In genomic region chr15:60359738-60360137, GRCh38 we compare ENCODE assay signal across 8 cellular contexts. TPM values are rescaled to one million over a fixed set of nuclear protein-coding genes. Genes with fewer than 3 reads are reported as not detected.
A peak's percentile ranks its signal among the peaks of the same experiment; 100 is the strongest.
DNase-seq lines count a peak whose midpoint lies in the region; TF ChIP-seq lines count a peak whose summit lies in the region.
"Not testable (repeated sequence)": the region's sequence is repeated elsewhere in the genome, so short reads cannot be mapped to it uniquely, and the experiment has no call there.

No MANE protein-coding gene starts in this region.

- peak; percentile 40; the same call in 1 of the 2 replicates for TF ChIP-seq CTCF in HEK293 (tag by site-specific recombination; IDR thresholded peaks at IDR 0.05)
- TF ChIP-seq CTCF in mesothelial cell of epicardium (IDR thresholded peaks at IDR 0.05; ENCODE audit: unreplicated experiment) = peak; percentile 71

- H3K27ac ChIP-seq in CD4-positive, alpha-beta memory T cell (ENCODE audit: low read depth, low read length) = not testable (repeated sequence)
- H3K27ac ChIP-seq in HEK293 (ENCODE audit: extremely low read depth, low read depth, low read length) = peak overlapping the region; percentile 3; the same call in 1 of the 2 replicates

- H3K4me1 Mint-ChIP-seq in CD4-positive, alpha-beta memory T cell = peaks cover 18 to 36% (median 26%) of the 10 kb centered on the region in 4 donors
- H3K4me1 Mint-ChIP-seq in activated naive CD8-positive, alpha-beta T cell treated with anti-CD3 and anti-CD28 coated beads for 36 hours = not testable (repeated sequence)
- peaks cover 62% of the 10 kb centered on the region for H3K4me1 Mint-ChIP-seq in mesothelial cell of epicardium

- peaks cover 25% of the 10 kb centered on the region for H3K4me1 ChIP-seq in CD4-positive, alpha-beta memory T cell (ENCODE audit: insufficient read depth, low read length)
- not testable (repeated sequence) for H3K4me1 ChIP-seq in HEK293 (ENCODE audit: control insufficient read depth, insufficient read depth, low read length)

- H3K9me3 Mint-ChIP-seq in CD4-positive, alpha-beta memory T cell; activated naive CD8-positive, alpha-beta T cell treated with anti-CD3 and anti-CD28 coated beads for 36 hours; mesothelial cell of epicardium: not testable (repeated sequence)

- peak overlapping the region in 2 of 7 donors; percentile 67 to 71 for H3K27ac Mint-ChIP-seq in CD4-positive, alpha-beta memory T cell
- H3K27ac Mint-ChIP-seq in activated naive CD8-positive, alpha-beta T cell treated with anti-CD3 and anti-CD28 coated beads for 36 hours = not testable (repeated sequence)
- peak overlapping the region; percentile 89 for H3K27ac Mint-ChIP-seq in mesothelial cell of epicardium

- not testable (repeated sequence) for H3K27me3 ChIP-seq in CD4-positive, alpha-beta memory T cell (ENCODE audit: insufficient read depth, low read length)

- not testable (repeated sequence) for H3K9me3 ChIP-seq in CD4-positive, alpha-beta memory T cell (ENCODE audit: control insufficient read depth in 1 of 2, low read length in 2 of 2); HEK293 (ENCODE audit: control insufficient read depth, insufficient read depth, low read depth, low read length)

- H3K27me3 Mint-ChIP-seq in CD4-positive, alpha-beta memory T cell; activated naive CD8-positive, alpha-beta T cell treated with anti-CD3 and anti-CD28 coated beads for 36 hours; mesothelial cell of epicardium (ENCODE audit: low read depth): not testable (repeated sequence)

- not testable (repeated sequence) for H3K4me3 ChIP-seq in CD4-positive, alpha-beta memory T cell (ENCODE audit: low read length in 2 of 2); HEK293 (ENCODE audit: low read depth, low read length)

- CTCF ChIA-PET in CD4-positive, alpha-beta memory T cell (lab: Charles Lee; ENCODE audit: partially characterized antibody) = interaction anchor here (0.7 to 3.6 kb wide), 47 partner anchors 9 to 1475 kb away, joined by 3 to 38 read pairs (median 4); partner anchors contain the start of genes ANXA2 and ICE2
- CTCF ChIA-PET in HEK293 (lab: Yijun Ruan, JAX) = interaction anchor here (0.6 to 4.0 kb wide), 23 partner anchors 15 to 745 kb away, joined by 3 to 37 read pairs (median 4); no protein-coding TSS in a partner anchor

- H3K4me3 Mint-ChIP-seq in CD4-positive, alpha-beta memory T cell; activated naive CD8-positive, alpha-beta T cell treated with anti-CD3 and anti-CD28 coated beads for 36 hours; mesothelial cell of epicardium: not testable (repeated sequence)

- intact Hi-C loops in CD4-positive, alpha-beta memory T cell (cut with micrococcal nuclease) = loop anchor here (1.0 to 5.0 kb wide), 6 partner anchors 63 to 573 kb away; no protein-coding TSS in a partner anchor

- peaks cover 62 to 89% of the 10 kb centered on the region in 2 donors for H3K36me3 Mint-ChIP-seq in CD4-positive, alpha-beta memory T cell
- not testable (repeated sequence) for H3K36me3 Mint-ChIP-seq in activated naive CD8-positive, alpha-beta T cell treated with anti-CD3 and anti-CD28 coated beads for 36 hours
- peaks cover 71% of the 10 kb centered on the region for H3K36me3 Mint-ChIP-seq in mesothelial cell of epicardium

- POLR2A ChIA-PET in CD4-positive, alpha-beta memory T cell (lab: Charles Lee; ENCODE audit: partially characterized antibody) = interaction anchor here (1.5 to 4.2 kb wide), 2 partner anchors 38 to 558 kb away, joined by 3 to 13 read pairs; partner anchors contain the start of gene ANXA2
- POLR2A ChIA-PET in HEK293 (lab: Yijun Ruan, JAX) = not testable (repeated sequence)

- DNase-seq in CD4-positive, alpha-beta memory T cell = peak; percentile 46 to 57 (median 53)
- DNase-seq in NCI-H2171 treated with DMSO at 0.1 percent for 48 hours (lab: John Stamatoyannopoulos, UW) (peak; percentile 79), T-helper 2 cell (peak in 3 of 5 experiments; percentile 9 to 67 (median 13)), fibroblast of peridontal ligament (ENCODE audit: extremely low read depth) (peak; percentile 79), mesothelial cell of epicardium (ENCODE audit: low spot score in 2 of 2, unreplicated experiment in 2 of 2) (peak in 1 of 2 experiments; percentile 53)
- peak; percentile 26 for DNase-seq in activated naive CD8-positive, alpha-beta T cell treated with anti-CD3 and anti-CD28 coated beads for 36 hours
- DNase-seq in stimulated activated CD4-positive, alpha-beta T cell treated with anti-CD3 and anti-CD28 coated beads, TNF-alpha, amount 100 ng/mL, for 48 hours (ENCODE audit: low read depth in 3 of 3) = peak in 2 of 3 donors; percentile 26 to 27

- H3K36me3 ChIP-seq in CD4-positive, alpha-beta memory T cell (ENCODE audit: insufficient read depth, low read length) = peaks cover 53% of the 10 kb centered on the region
- peaks cover 4 to 87% of the 10 kb centered on the region in 2 experiments for H3K36me3 ChIP-seq in HEK293 (ENCODE audit: control insufficient read depth in 2 of 2, insufficient read depth in 1 of 2, low read length in 2 of 2)

TF ChIP-seq in HEK293, 187 proteins besides CTCF, POLR2A, EP300 and RAD21:
- TF ChIP-seq ZNF654 (tag by site-specific recombination; IDR thresholded peaks at IDR 0.05; ENCODE audit: low read depth) (peak; percentile 88), ZNF133 (tag by site-specific recombination; IDR thresholded peaks at IDR 0.05) (peak; percentile 51; the same call in 1 of the 2 replicates), ZBTB44 (tag by site-specific recombination; IDR thresholded peaks at IDR 0.05) (peak; percentile 53; the same call in 1 of the 2 replicates), GLIS1 (tag by site-specific recombination; IDR thresholded peaks at IDR 0.05) (peak; percentile 15), ZNF2 (tag by site-specific recombination; IDR thresholded peaks at IDR 0.05) (peak; percentile 68; the same call in 1 of the 2 replicates)

RNA-seq across cellular contexts. Expression of gene ANXA2, which starts 38.0 kb away (rescaled TPM):
- 100 to 1,000 TPM; 148 to 160 TPM for total RNA-seq in CD4-positive, alpha-beta memory T cell
- polyA plus RNA-seq in CD4-positive, alpha-beta memory T cell = 100 to 1,000 TPM; 561 to 682 TPM
- 10 to 100 TPM; 44.0 to 44.8 TPM for total RNA-seq in activated naive CD8-positive, alpha-beta T cell treated with anti-CD3 and anti-CD28 coated beads for 36 hours
- total RNA-seq in mesothelial cell of epicardium = 1,031 to 1,044 TPM (median 1,040 TPM) in 3 replicates
